Comparison of ENCODE assay signal across 1 cellular context in genomic region chr19:33403221-33403972, GRCh38.
TF ChIP-seq lines count a peak whose summit lies in the region.

No MANE protein-coding gene starts in this region.

TF ChIP-seq in HepG2, 621 proteins besides CTCF, POLR2A, EP300 and RAD21 (continued from another document and continues in another):
- TF ChIP-seq ARID3A (IDR thresholded peaks at IDR 0.05; ENCODE audit: low read depth, low read length) (peak; percentile 75; the same call in 1 of the 2 replicates), RXRA (CRISPR knock-in tag; IDR thresholded peaks at IDR 0.05) (peak; percentile 90), ZNF329 (CRISPR knock-in tag; IDR thresholded peaks at IDR 0.05; ENCODE audit: low read depth) (peak; percentile 88; the same call in 1 of the 2 replicates), BHLHE40 (IDR thresholded peaks at IDR 0.05; ENCODE audit: low read length) (no peak; the same call in 1 of the 2 replicates), REL (CRISPR knock-in tag; conservative IDR thresholded peaks at IDR 0.05) (peak; percentile 82; the same call in 1 of the 2 replicates), HNRNPK (IDR thresholded peaks at IDR 0.05; ENCODE audit: low read depth, low read length, poor library complexity, severe bottlenecking) (no peak), NFATC3 (CRISPR knock-in tag; IDR thresholded peaks at IDR 0.05) (peak; percentile 98; the same call in 1 of the 2 replicates), ETV5 (CRISPR knock-in tag; IDR thresholded peaks at IDR 0.05; ENCODE audit: borderline replicate concordance) (peak; percentile 79; the same call in 1 of the 2 replicates), MEIS2 (CRISPR knock-in tag; IDR thresholded peaks at IDR 0.05) (peak; percentile 93), KDM3A (CRISPR knock-in tag; IDR thresholded peaks at IDR 0.05; ENCODE audit: low read depth) (peak; percentile 64; the same call in 1 of the 2 replicates), ZNF652 (CRISPR knock-in tag; IDR thresholded peaks at IDR 0.05; ENCODE audit: borderline replicate concordance, low read depth) (0 out of 2 replicates have a peak, but pooled peaks have one; percentile 51), MIER3 (CRISPR knock-in tag; IDR thresholded peaks at IDR 0.05; ENCODE audit: borderline replicate concordance) (peak; percentile 85; the same call in 1 of the 2 replicates), ZNF883 (CRISPR knock-in tag; IDR thresholded peaks at IDR 0.05; ENCODE audit: not compliant biosample characterization) (peak; percentile 97), ZBTB21 (CRISPR knock-in tag; IDR thresholded peaks at IDR 0.05) (peak; percentile 68; the same call in 1 of the 2 replicates), ZHX1 (CRISPR knock-in tag; IDR thresholded peaks at IDR 0.05; ENCODE audit: low read depth) (peak; percentile 82), IKZF4 (CRISPR knock-in tag; IDR thresholded peaks at IDR 0.05; ENCODE audit: borderline replicate concordance, low read depth, not compliant biosample characterization) (peak; percentile 90), ZBTB7A (CRISPR knock-in tag; IDR thresholded peaks at IDR 0.05) (peak; percentile 99), ZNF282 (IDR thresholded peaks at IDR 0.05; ENCODE audit: partially characterized antibody) (no peak), ZNF549 (CRISPR knock-in tag; IDR thresholded peaks at IDR 0.05) (peak; percentile 57; the same call in 1 of the 2 replicates), ZNF547 (CRISPR knock-in tag; IDR thresholded peaks at IDR 0.05) (peak; percentile 98), E2F2 (CRISPR knock-in tag; IDR thresholded peaks at IDR 0.05; ENCODE audit: borderline replicate concordance) (peak; percentile 87; the same call in 1 of the 2 replicates), SNAPC2 (CRISPR knock-in tag; IDR thresholded peaks at IDR 0.05) (peak; percentile 96), ZNF772 (CRISPR knock-in tag; IDR thresholded peaks at IDR 0.05) (peak; percentile 98), CC2D1A (CRISPR knock-in tag; IDR thresholded peaks at IDR 0.05) (peak; percentile 91; the same call in 1 of the 2 replicates), PAF1 (CRISPR knock-in tag; IDR thresholded peaks at IDR 0.05) (no peak), ZNF660 (CRISPR knock-in tag; IDR thresholded peaks at IDR 0.05; ENCODE audit: borderline replicate concordance, low read depth) (0 out of 2 replicates have a peak, but pooled peaks have one; percentile 54), ZMYM4 (CRISPR knock-in tag; IDR thresholded peaks at IDR 0.05) (peak; percentile 87), SRF (IDR thresholded peaks at IDR 0.05; ENCODE audit: low read depth, low read length) (no peak), NBN (conservative IDR thresholded peaks at IDR 0.05) (no peak), GATAD1 (CRISPR knock-in tag; IDR thresholded peaks at IDR 0.05) (peak; percentile 41; the same call in 1 of the 2 replicates), CBX2 (IDR thresholded peaks at IDR 0.05; ENCODE audit: low read depth, low read length) (no peak), CBX2 (CRISPR knock-in tag; IDR thresholded peaks at IDR 0.05; ENCODE audit: low read depth) (peak; percentile 88; the same call in 1 of the 2 replicates), SCMH1 (CRISPR knock-in tag; IDR thresholded peaks at IDR 0.05; ENCODE audit: borderline replicate concordance) (no peak), MBD4 (IDR thresholded peaks at IDR 0.05; ENCODE audit: borderline replicate concordance, low read length) (no peak), FLYWCH1 (CRISPR knock-in tag; IDR thresholded peaks at IDR 0.05) (peak; percentile 67; the same call in 1 of the 2 replicates), ZBTB26 (CRISPR knock-in tag; IDR thresholded peaks at IDR 0.05; ENCODE audit: borderline replicate concordance) (peak; percentile 90), REXO4 (CRISPR knock-in tag; IDR thresholded peaks at IDR 0.05; ENCODE audit: borderline replicate concordance) (peak; percentile 97), ZNF598 (CRISPR knock-in tag; IDR thresholded peaks at IDR 0.05; ENCODE audit: borderline replicate concordance) (peak; percentile 98), DRAP1 (CRISPR knock-in tag; IDR thresholded peaks at IDR 0.05) (peak; percentile 75), ADNP (CRISPR knock-in tag; IDR thresholded peaks at IDR 0.05) (no peak), FIP1L1 (IDR thresholded peaks at IDR 0.05; ENCODE audit: borderline replicate concordance, insufficient read depth, low read depth, low read length) (no peak), ZNF253 (CRISPR knock-in tag; IDR thresholded peaks at IDR 0.05; ENCODE audit: borderline replicate concordance) (peak; percentile 99), CHD2 (IDR thresholded peaks at IDR 0.05; ENCODE audit: low read depth, low read length) (peak; percentile 80), REPIN1 (CRISPR knock-in tag; IDR thresholded peaks at IDR 0.05; ENCODE audit: borderline replicate concordance, low read depth) (peak; percentile 96), ZNF674 (CRISPR knock-in tag; IDR thresholded peaks at IDR 0.05; ENCODE audit: low read depth) (peak; percentile 92; the same call in 1 of the 2 replicates), HNRNPLL (IDR thresholded peaks at IDR 0.05; ENCODE audit: low read depth, low read length, poor library complexity, severe bottlenecking) (no peak)
- TF ChIP-seq, protein P1, sequence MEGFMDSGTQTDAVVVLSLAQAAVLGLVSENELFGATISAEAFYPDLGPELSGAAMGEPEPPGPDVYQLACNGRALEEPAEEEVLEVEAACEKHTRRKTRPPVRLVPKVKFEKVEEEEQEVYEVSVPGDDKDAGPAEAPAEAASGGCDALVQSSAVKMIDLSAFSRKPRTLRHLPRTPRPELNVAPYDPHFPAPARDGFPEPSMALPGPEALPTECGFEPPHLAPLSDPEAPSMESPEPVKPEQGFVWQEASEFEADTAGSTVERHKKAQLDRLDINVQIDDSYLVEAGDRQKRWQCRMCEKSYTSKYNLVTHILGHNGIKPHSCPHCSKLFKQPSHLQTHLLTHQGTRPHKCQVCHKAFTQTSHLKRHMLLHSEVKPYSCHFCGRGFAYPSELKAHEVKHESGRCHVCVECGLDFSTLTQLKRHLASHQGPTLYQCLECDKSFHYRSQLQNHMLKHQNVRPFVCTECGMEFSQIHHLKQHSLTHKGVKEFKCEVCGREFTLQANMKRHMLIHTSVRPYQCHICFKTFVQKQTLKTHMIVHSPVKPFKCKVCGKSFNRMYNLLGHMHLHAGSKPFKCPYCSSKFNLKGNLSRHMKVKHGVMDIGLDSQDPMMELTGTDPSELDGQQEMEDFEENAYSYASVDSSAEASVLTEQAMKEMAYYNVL (CRISPR knock-in tag; IDR thresholded peaks at IDR 0.05; ENCODE audit: borderline replicate concordance) = peak; percentile 96
- TF ChIP-seq, protein P2, sequence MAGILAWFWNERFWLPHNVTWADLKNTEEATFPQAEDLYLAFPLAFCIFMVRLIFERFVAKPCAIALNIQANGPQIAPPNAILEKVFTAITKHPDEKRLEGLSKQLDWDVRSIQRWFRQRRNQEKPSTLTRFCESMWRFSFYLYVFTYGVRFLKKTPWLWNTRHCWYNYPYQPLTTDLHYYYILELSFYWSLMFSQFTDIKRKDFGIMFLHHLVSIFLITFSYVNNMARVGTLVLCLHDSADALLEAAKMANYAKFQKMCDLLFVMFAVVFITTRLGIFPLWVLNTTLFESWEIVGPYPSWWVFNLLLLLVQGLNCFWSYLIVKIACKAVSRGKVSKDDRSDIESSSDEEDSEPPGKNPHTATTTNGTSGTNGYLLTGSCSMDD (CRISPR knock-in tag; IDR thresholded peaks at IDR 0.05) = peak; percentile 90
- TF ChIP-seq, protein P3, sequence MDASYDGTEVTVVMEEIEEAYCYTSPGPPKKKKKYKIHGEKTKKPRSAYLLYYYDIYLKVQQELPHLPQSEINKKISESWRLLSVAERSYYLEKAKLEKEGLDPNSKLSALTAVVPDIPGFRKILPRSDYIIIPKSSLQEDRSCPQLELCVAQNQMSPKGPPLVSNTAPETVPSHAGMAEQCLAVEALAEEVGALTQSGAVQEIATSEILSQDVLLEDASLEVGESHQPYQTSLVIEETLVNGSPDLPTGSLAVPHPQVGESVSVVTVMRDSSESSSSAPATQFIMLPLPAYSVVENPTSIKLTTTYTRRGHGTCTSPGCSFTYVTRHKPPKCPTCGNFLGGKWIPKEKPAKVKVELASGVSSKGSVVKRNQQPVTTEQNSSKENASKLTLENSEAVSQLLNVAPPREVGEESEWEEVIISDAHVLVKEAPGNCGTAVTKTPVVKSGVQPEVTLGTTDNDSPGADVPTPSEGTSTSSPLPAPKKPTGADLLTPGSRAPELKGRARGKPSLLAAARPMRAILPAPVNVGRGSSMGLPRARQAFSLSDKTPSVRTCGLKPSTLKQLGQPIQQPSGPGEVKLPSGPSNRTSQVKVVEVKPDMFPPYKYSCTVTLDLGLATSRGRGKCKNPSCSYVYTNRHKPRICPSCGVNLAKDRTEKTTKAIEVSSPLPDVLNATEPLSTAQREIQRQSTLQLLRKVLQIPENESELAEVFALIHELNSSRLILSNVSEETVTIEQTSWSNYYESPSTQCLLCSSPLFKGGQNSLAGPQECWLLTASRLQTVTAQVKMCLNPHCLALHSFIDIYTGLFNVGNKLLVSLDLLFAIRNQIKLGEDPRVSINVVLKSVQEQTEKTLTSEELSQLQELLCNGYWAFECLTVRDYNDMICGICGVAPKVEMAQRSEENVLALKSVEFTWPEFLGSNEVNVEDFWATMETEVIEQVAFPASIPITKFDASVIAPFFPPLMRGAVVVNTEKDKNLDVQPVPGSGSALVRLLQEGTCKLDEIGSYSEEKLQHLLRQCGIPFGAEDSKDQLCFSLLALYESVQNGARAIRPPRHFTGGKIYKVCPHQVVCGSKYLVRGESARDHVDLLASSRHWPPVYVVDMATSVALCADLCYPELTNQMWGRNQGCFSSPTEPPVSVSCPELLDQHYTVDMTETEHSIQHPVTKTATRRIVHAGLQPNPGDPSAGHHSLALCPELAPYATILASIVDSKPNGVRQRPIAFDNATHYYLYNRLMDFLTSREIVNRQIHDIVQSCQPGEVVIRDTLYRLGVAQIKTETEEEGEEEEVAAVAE (CRISPR knock-in tag; IDR thresholded peaks at IDR 0.05; ENCODE audit: borderline replicate concordance) = peak; percentile 82; the same call in 1 of the 2 replicates
- TF ChIP-seq, protein P4, sequence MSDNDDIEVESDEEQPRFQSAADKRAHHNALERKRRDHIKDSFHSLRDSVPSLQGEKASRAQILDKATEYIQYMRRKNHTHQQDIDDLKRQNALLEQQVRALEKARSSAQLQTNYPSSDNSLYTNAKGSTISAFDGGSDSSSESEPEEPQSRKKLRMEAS (IDR thresholded peaks at IDR 0.05) = peak; percentile 99
- TF ChIP-seq, protein P5, sequence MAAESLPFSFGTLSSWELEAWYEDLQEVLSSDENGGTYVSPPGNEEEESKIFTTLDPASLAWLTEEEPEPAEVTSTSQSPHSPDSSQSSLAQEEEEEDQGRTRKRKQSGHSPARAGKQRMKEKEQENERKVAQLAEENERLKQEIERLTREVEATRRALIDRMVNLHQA (CRISPR knock-in tag; IDR thresholded peaks at IDR 0.05) = no peak
